In the genomic region with DNA sequence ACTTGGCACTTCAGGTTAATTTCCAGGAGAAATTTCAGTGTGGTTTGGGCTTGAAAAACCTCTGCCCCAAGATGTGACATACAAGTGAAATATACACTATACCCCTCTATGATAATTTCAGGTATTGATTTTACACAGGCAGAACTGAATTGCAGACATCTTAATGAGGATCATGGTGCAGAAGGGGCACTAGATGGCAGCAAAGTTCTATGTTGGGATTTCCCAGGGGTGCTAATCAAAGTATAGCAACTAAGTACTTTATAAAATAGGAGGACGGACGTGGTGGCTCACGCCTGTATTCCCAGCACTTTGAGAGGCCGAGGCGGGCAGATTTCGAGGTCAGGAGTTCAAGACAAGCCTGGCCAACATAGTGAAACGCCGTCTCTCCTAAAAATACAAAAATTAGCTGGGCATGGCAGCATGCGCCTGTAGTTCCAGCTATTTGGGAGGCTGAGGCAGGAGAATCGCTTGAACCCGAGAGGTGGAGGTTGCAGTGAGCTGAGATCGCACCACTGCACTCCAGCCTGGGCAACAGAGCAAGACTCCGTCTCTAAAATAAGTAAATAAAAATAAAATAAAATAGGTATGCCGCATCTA, we compare ENCODE assay signal across 8 cellular contexts.
DNase-seq lines count a peak whose midpoint lies in the region; ATAC-seq and TF ChIP-seq lines count a peak whose summit lies in the region.
"Not testable (repeated sequence)": the region's sequence is repeated elsewhere in the genome, so short reads cannot be mapped to it uniquely, and the experiment has no call there.

No MANE protein-coding gene starts in this region.

- DNase-seq in Calu3 (peak; percentile 52), NCI-H748 (lab: John Stamatoyannopoulos, UW; ENCODE audit: unreplicated experiment) (peak; percentile 71), colonic mucosa (peak; percentile 33), left lobe of liver (ENCODE audit: low spot score) (peak; percentile 56)
- DNase-seq in activated CD4-positive, alpha-beta T cell treated with anti-CD3 and anti-CD28 coated beads, Interleukin-2, amount 10 ng/mL, durations not matched to agents 24 days and 14 days = peak; percentile 89
- peak; percentile 35 to 57 (median 38) for DNase-seq in stimulated activated CD4-positive, alpha-beta T cell treated with anti-CD3 and anti-CD28 coated beads, TNF-alpha, amount 100 ng/mL, for 48 hours (ENCODE audit: low read depth in 3 of 3)

- H3K36me3 ChIP-seq in colonic mucosa = not testable (repeated sequence)

- CTCF ChIA-PET in Calu3 (lab: Charles Lee) = not testable (repeated sequence)

- H3K36me3 Mint-ChIP-seq in Calu3 (ENCODE audit: insufficient read depth, unreplicated experiment); activated CD4-positive, alpha-beta T cell treated with anti-CD3 and anti-CD28 coated beads, Interleukin-2, amount 10 ng/mL, durations not matched to agents 24 days and 14 days (ENCODE audit: low read depth): not testable (repeated sequence)

- intact Hi-C loops in Calu3 (cut with micrococcal nuclease; ENCODE audit: unreplicated experiment) = loop anchor here (2.0 to 10.0 kb wide), 6 partner anchors 125 to 799 kb away; no protein-coding TSS in a partner anchor
- intact Hi-C loops in activated CD4-positive, alpha-beta T cell treated with anti-CD3 and anti-CD28 coated beads, Interleukin-2, amount 10 ng/mL, durations not matched to agents 24 days and 14 days (cut with micrococcal nuclease) = loop anchor here (1.0 to 5.0 kb wide), 6 partner anchors 126 to 926 kb away; no protein-coding TSS in a partner anchor
- intact Hi-C loops in colonic mucosa (cut with DNase I) = loop anchor here (5.0 kb wide), 2 partner anchors 121 to 801 kb away; no protein-coding TSS in a partner anchor

- not testable (repeated sequence) for BruUV-seq in Calu3 (replicated peaks; lab: Mats Ljungman, UMichigan)

- not testable (repeated sequence) for H3K4me1 ChIP-seq in colonic mucosa

- not testable (repeated sequence) for H3K4me3 ChIP-seq in colonic mucosa

- H3K27ac Mint-ChIP-seq in Calu3 (ENCODE audit: unreplicated experiment); activated CD4-positive, alpha-beta T cell treated with anti-CD3 and anti-CD28 coated beads, Interleukin-2, amount 10 ng/mL, durations not matched to agents 24 days and 14 days: not testable (repeated sequence)

- not testable (repeated sequence) for H3K9ac ChIP-seq in colonic mucosa (ENCODE audit: low read depth in 2 of 2, low read length in 2 of 2)

- not testable (repeated sequence) for H3K9me3 ChIP-seq in colonic mucosa

- not testable (repeated sequence) for H3K27me3 Mint-ChIP-seq in Calu3 (ENCODE audit: unreplicated experiment)
- H3K27me3 Mint-ChIP-seq in activated CD4-positive, alpha-beta T cell treated with anti-CD3 and anti-CD28 coated beads, Interleukin-2, amount 10 ng/mL, durations not matched to agents 24 days and 14 days = peaks cover 27% of the 10 kb centered on the region

- H3K27ac ChIP-seq in colonic mucosa = not testable (repeated sequence)

- TF ChIP-seq CTCF in Calu3 (IDR thresholded peaks at IDR 0.05; ENCODE audit: unreplicated experiment) = peak; percentile 57
- peak; percentile 58 for TF ChIP-seq CTCF in colonic mucosa (IDR thresholded peaks at IDR 0.05)

- H3K27me3 ChIP-seq in colonic mucosa = not testable (repeated sequence)

- not testable (repeated sequence) for H3K4me1 Mint-ChIP-seq in Calu3 (ENCODE audit: low read depth, unreplicated experiment); activated CD4-positive, alpha-beta T cell treated with anti-CD3 and anti-CD28 coated beads, Interleukin-2, amount 10 ng/mL, durations not matched to agents 24 days and 14 days

- H3K9me3 Mint-ChIP-seq in Calu3 (ENCODE audit: low read depth, unreplicated experiment); activated CD4-positive, alpha-beta T cell treated with anti-CD3 and anti-CD28 coated beads, Interleukin-2, amount 10 ng/mL, durations not matched to agents 24 days and 14 days: not testable (repeated sequence)

- H3K4me3 Mint-ChIP-seq in Calu3 (ENCODE audit: low read depth, unreplicated experiment); activated CD4-positive, alpha-beta T cell treated with anti-CD3 and anti-CD28 coated beads, Interleukin-2, amount 10 ng/mL, durations not matched to agents 24 days and 14 days: not testable (repeated sequence)

- ATAC-seq in GM21360 (IDR thresholded peaks at IDR 0.05; ENCODE audit: unreplicated experiment) (peak; percentile 83), HG03520 (IDR thresholded peaks at IDR 0.05; ENCODE audit: unreplicated experiment) (peak; percentile 81), left lobe of liver (peak; percentile 72)

Comparison
In these comparisons a context has a peak if more than half of its experiments do, and no peak if none do; other contexts are left out.
1. DNase-seq: peak in every context shown above with its lines; median percentile 89 in activated CD4-positive, alpha-beta T cell treated with anti-CD3 and anti-CD28 coated beads, Interleukin-2, amount 10 ng/mL, durations not matched to agents 24 days and 14 days; 71 in NCI-H748; 56 in left lobe of liver; 52 in Calu3; 38 in stimulated activated CD4-positive, alpha-beta T cell treated with anti-CD3 and anti-CD28 coated beads, TNF-alpha, amount 100 ng/mL, for 48 hours; 33 in colonic mucosa.